Comparison of ENCODE assay signal across 14 cellular contexts in the genomic region with DNA sequence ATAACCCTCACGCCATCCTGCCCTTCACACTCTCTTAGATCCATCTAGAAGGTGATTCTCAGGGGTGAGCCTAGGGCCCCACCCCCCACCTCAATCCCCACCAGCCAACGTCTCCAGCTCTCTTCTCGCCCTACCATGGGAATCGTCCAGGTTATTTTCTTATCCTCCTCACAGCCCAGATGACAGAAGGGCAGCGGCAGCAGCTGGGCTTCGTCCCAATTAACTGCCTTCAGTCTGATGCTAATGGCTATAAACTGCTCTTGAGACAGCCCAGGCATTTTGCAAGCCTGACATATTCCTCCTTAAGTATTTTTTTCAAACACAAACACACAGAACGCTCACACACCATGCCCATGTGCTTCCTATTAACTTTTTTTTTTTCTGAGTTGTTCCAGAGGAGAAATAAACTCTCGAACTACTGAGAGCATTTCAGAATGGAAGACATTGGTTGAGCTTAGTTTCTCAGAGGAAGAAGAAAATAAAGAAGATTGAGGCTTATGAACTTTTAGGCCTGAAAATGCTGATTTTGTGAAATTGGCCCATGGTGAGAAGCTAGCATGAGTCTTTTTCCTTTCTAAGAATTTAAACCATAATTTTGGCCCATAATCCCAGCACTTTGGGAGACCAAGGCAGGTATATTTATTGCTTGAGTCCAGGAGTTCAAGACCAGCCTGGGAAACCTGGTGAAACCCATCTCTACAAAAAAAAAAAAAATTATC.
DNase-seq lines count a peak whose midpoint lies in the region; ATAC-seq, FAIRE-seq and TF ChIP-seq lines count a peak whose summit lies in the region.
"Had no signal": no experiment of that assay in that cellular context is flagged by ENCODE, and none has a peak within 500 bp of the region (broad histone marks: within the 10 kb centered on the region; RNA-seq: fewer than 3 reads in every experiment).

No MANE protein-coding gene starts in this region.

- TF ChIP-seq POLR2A in uterus (IDR thresholded peaks at IDR 0.05) (no peak), suprapubic skin (IDR thresholded peaks at IDR 0.05) (no peak)

- H3K9me3 ChIP-seq in right atrium auricular region (no peaks in the 10 kb centered on the region), uterus (no peaks in the 10 kb centered on the region), suprapubic skin (no peaks in the 10 kb centered on the region)

- peak; percentile 31 for ATAC-seq in Right ventricle myocardium inferior

- DNase-seq in Right ventricle myocardium inferior (ENCODE audit: missing footprints) (no peak), right atrium auricular region (ENCODE audit: low spot score) (no peak), dedifferentiated amniotic fluid mesenchymal stem cell (ENCODE audit: extremely low spot score) (peak; percentile 91), medulla oblongata (ENCODE audit: extremely low spot score) (peak; percentile 23), uterus (peak; percentile 64 to 74), suprapubic skin (ENCODE audit: low spot score in 2 of 2) (no peak), frontal cortex (ENCODE audit: low spot score in 2 of 2) (no peak)
- no peak for DNase-seq in activated CD4-positive, alpha-beta T cell treated with anti-CD3 and anti-CD28 coated beads for 48 hours
- DNase-seq: activated T-cell treated with anti-CD3 and anti-CD28 coated beads, Interleukin-2, amount 50 U/mL, for 24 hours; foreskin melanocyte; NCI-H2081; SHP77 treated with DMSO at 0.1 percent for 48 hours; small intestine; stimulated activated CD8-positive, alpha-beta memory T cell treated with anti-CD3 and anti-CD28 coated beads, Interleukin-4, amount 100 ng/mL, for 48 hours had no signal

- whole genome bisulfite sequencing in suprapubic skin, result 49% methylated on average over 8 of the region's 8 CpGs

- H3K27me3 ChIP-seq in right atrium auricular region (no peaks in the 10 kb centered on the region), uterus (no peaks in the 10 kb centered on the region), suprapubic skin (no peaks in the 10 kb centered on the region)

- intact Hi-C loops in Right ventricle myocardium inferior (cut with DNase I) (no loop called here), uterus (cut with DNase I; ENCODE audit: low total_unique reads) (no loop called here)

- no peak for FAIRE-seq in frontal cortex (lab: Jason Lieb, UNC)
- FAIRE-seq: small intestine had no signal

- TF ChIP-seq EP300 in suprapubic skin (IDR thresholded peaks at IDR 0.05), result no peak

- H3K4me1 ChIP-seq in right atrium auricular region, result no peaks in the 10 kb centered on the region
- peaks cover 0 to 5% of the 10 kb centered on the region in 2 donors for H3K4me1 ChIP-seq in uterus
- H3K4me1 ChIP-seq in suprapubic skin, result peaks cover 3% of the 10 kb centered on the region

- TF ChIP-seq CTCF in right atrium auricular region (IDR thresholded peaks at IDR 0.05), result no peak
- no peak for TF ChIP-seq CTCF in uterus (IDR thresholded peaks at IDR 0.05)
- no peak for TF ChIP-seq CTCF in suprapubic skin (IDR thresholded peaks at IDR 0.05)

- no peak overlapping the region for H3K27ac ChIP-seq in right atrium auricular region
- peak overlapping the region in 1 of 2 donors; percentile 48 for H3K27ac ChIP-seq in uterus
- H3K27ac ChIP-seq in suprapubic skin, result no peak overlapping the region

- H3K4me3 ChIP-seq in right atrium auricular region (no peak overlapping the region), uterus (no peak overlapping the region), suprapubic skin (no peak overlapping the region)

- H3K36me3 ChIP-seq in right atrium auricular region, result no peaks in the 10 kb centered on the region
- no peaks in the 10 kb centered on the region for H3K36me3 ChIP-seq in uterus
- no peaks in the 10 kb centered on the region for H3K36me3 ChIP-seq in suprapubic skin

Comparison
In these comparisons a context has a peak if more than half of its experiments do, and no peak if none do; other contexts are left out.
1. DNase-seq: peak in dedifferentiated amniotic fluid mesenchymal stem cell (single experiment), medulla oblongata (single experiment) and uterus (2 of 2); none in Right ventricle myocardium inferior (single experiment), right atrium auricular region (single experiment), suprapubic skin (0 of 2), activated CD4-positive, alpha-beta T cell treated with anti-CD3 and anti-CD28 coated beads for 48 hours (single experiment) and frontal cortex (0 of 2).